Comparison of ENCODE assay signal across 14 cellular contexts in the genomic region with DNA sequence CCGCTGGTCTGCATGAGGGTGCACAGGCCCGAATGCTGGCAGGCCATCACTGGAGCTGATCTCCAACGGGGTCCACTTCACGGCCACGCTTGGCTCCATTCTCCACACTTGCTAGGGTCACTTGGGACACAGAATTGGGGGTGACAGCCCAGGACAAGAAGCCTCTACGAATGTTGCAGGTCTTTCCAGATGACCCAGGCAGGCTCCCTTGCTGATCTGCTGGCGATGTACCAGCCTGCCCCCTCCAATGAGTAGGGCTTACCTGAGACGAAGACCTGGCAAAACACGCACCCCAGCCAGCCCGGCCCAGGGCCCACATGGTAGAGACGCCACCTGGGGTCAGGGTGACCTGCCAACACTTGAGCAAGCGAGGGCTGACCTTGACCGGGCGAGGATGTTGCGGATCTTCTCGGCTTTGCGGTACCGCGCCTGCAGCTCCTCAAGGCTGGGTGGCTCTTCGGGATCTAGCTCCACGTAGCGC.
"Had no signal": no experiment of that assay in that cellular context is flagged by ENCODE, and none has a peak within 500 bp of the region (broad histone marks: within the 10 kb centered on the region; RNA-seq: fewer than 3 reads in every experiment).

No MANE protein-coding gene starts in this region.

- H3K36me3 Mint-ChIP-seq: naive B cell had no signal

- H3K27ac Mint-ChIP-seq: dendritic cell treated with granulocyte-macrophage colony-stimulating factor and Interleukin-4, amounts not matched to agents 40 ng/mL and 50 ng/mL, for 4 days had no signal

- H3K27me3 ChIP-seq: tibial artery had no signal

- H3K9me3 ChIP-seq: tibial artery had no signal

- H3K4me3 Mint-ChIP-seq: central memory CD8-positive, alpha-beta T cell; dendritic cell treated with granulocyte-macrophage colony-stimulating factor and Interleukin-4, amounts not matched to agents 40 ng/mL and 50 ng/mL, for 4 days; naive B cell had no signal

- H3K4me3 ChIP-seq: lung, tibial artery had no signal

- H3K27me3 Mint-ChIP-seq: central memory CD8-positive, alpha-beta T cell; dendritic cell treated with granulocyte-macrophage colony-stimulating factor and Interleukin-4, amounts not matched to agents 40 ng/mL and 50 ng/mL, for 4 days; naive B cell had no signal

- DNase-seq: foreskin melanocyte; head of caudate nucleus; hippocampal formation; left colon; left ventricle myocardium superior; mesenchymal stem cell; naive B cell; small intestine; stimulated activated CD4-positive, alpha-beta T cell treated with anti-CD3 and anti-CD28 coated beads, Interleukin-12 subunit alpha, Interleukin-12 subunit beta, amount 100 ng/mL, for 4 hours; stimulated activated naive CD4-positive, alpha-beta T cell treated with Interleukin-2 at 50 U/mL for 16 hours had no signal

- ATAC-seq: left colon, left ventricle myocardium superior had no signal

- H3K9me3 Mint-ChIP-seq: central memory CD8-positive, alpha-beta T cell; dendritic cell treated with granulocyte-macrophage colony-stimulating factor and Interleukin-4, amounts not matched to agents 40 ng/mL and 50 ng/mL, for 4 days; naive B cell had no signal

- H3K4me1 Mint-ChIP-seq: central memory CD8-positive, alpha-beta T cell; naive B cell had no signal

- H3K27ac ChIP-seq: tibial artery had no signal
